In genomic region chr2:230873670-230874401, GRCh38 we compare ENCODE assay signal across 12 cellular contexts. TPM values are rescaled to one million over a fixed set of nuclear protein-coding genes. Genes with fewer than 3 reads are reported as not detected.
DNase-seq lines count a peak whose midpoint lies in the region; ATAC-seq and TF ChIP-seq lines count a peak whose summit lies in the region.
"Had no signal": no experiment of that assay in that cellular context is flagged by ENCODE, and none has a peak within 500 bp of the region (broad histone marks: within the 10 kb centered on the region; RNA-seq: fewer than 3 reads in every experiment).

No MANE protein-coding gene starts in this region.

- no peak for DNase-seq in activated CD8-positive, alpha-beta T cell treated with anti-CD3 and anti-CD28 coated beads, Interleukin-2, amount 10 ng/mL, durations not matched to agents 7 days and 5 days
- no peak for DNase-seq in effector memory CD4-positive, alpha-beta T cell
- DNase-seq in mesendoderm (no peak), NCI-H1092 (lab: John Stamatoyannopoulos, UW) (no peak), GDM1 (lab: John Stamatoyannopoulos, UW) (no peak)
- DNase-seq: cerebellar nuclear complex, DND-41 had no signal

- H3K27me3 Mint-ChIP-seq in activated CD8-positive, alpha-beta T cell treated with anti-CD3 and anti-CD28 coated beads, Interleukin-2, amount 10 ng/mL, durations not matched to agents 7 days and 5 days (ENCODE audit: low read depth), result no peaks in the 10 kb centered on the region

- H2AK5ac ChIP-seq in mesendoderm (ENCODE audit: low read length), result no peak overlapping the region

- H3K79me2 ChIP-seq in DOHH2 (ENCODE audit: control insufficient read depth, low read length), result no peaks in the 10 kb centered on the region
- H3K79me2 ChIP-seq in mesendoderm (ENCODE audit: control insufficient read depth, insufficient read depth, low read length), result peaks cover 59% of the 10 kb centered on the region

- no peaks in the 10 kb centered on the region for H3K36me3 ChIP-seq in DOHH2 (ENCODE audit: control insufficient read depth, low read length)
- H3K36me3 ChIP-seq in effector memory CD4-positive, alpha-beta T cell (ENCODE audit: control insufficient read depth, insufficient read depth, low read length), result peaks cover 14% of the 10 kb centered on the region
- H3K36me3 ChIP-seq in mesendoderm (ENCODE audit: control insufficient read depth, insufficient read depth, low read length), result peaks cover 38% of the 10 kb centered on the region

- no peaks in the 10 kb centered on the region for H4K20me1 ChIP-seq in DOHH2 (ENCODE audit: control insufficient read depth, insufficient read depth, low read depth, low read length)

- ATAC-seq in GM19043 (IDR thresholded peaks at IDR 0.05; ENCODE audit: low read depth, unreplicated experiment), result peak; percentile 71
- peak; percentile 67 for ATAC-seq in HG02943 (IDR thresholded peaks at IDR 0.05; ENCODE audit: low read depth, unreplicated experiment)
- no peak for ATAC-seq in activated CD8-positive, alpha-beta T cell treated with anti-CD3 and anti-CD28 coated beads, Interleukin-2, amount 10 ng/mL, durations not matched to agents 7 days and 5 days

- H3K9me3 ChIP-seq in DOHH2 (ENCODE audit: control insufficient read depth, insufficient read depth, low read length), result no peaks in the 10 kb centered on the region
- no peaks in the 10 kb centered on the region for H3K9me3 ChIP-seq in effector memory CD4-positive, alpha-beta T cell (ENCODE audit: control insufficient read depth, low read length)

- H4K8ac ChIP-seq in mesendoderm (ENCODE audit: low read depth, low read length), result no peak overlapping the region

- no CpG with 5 or more reads among the region's 13 CpGs for WGBS in mesendoderm (ENCODE audit: extremely low coverage, insufficient coverage, low lambda C conversion rate)

- H3K27me3 ChIP-seq in DOHH2 (ENCODE audit: control insufficient read depth, low read length) (no peaks in the 10 kb centered on the region), mesendoderm (ENCODE audit: insufficient read depth, low read length, poor library complexity) (no peaks in the 10 kb centered on the region)
- H3K27me3 ChIP-seq in effector memory CD4-positive, alpha-beta T cell (replicated peaks; ENCODE audit: control insufficient read depth, insufficient read depth, low read length, poor library complexity, severe bottlenecking), result no peaks in the 10 kb centered on the region

- H3K4me1 ChIP-seq in DOHH2 (ENCODE audit: control insufficient read depth, low read length), result peaks cover 62% of the 10 kb centered on the region
- peaks cover 10% of the 10 kb centered on the region for H3K4me1 ChIP-seq in effector memory CD4-positive, alpha-beta T cell (ENCODE audit: control insufficient read depth, insufficient read depth, low read length, poor library complexity, severe bottlenecking)
- peaks cover 30% of the 10 kb centered on the region for H3K4me1 ChIP-seq in mesendoderm (ENCODE audit: control insufficient read depth, low read depth, low read length)

- H3K4ac ChIP-seq in mesendoderm (ENCODE audit: low read depth, low read length), result no peak overlapping the region

- H2BK5ac ChIP-seq in mesendoderm (ENCODE audit: low read length), result no peak overlapping the region

- H3K4me2 ChIP-seq in DOHH2 (ENCODE audit: low read length) (peak overlapping the region; percentile 61), mesendoderm (ENCODE audit: low read length) (no peak overlapping the region)

- H3K27ac Mint-ChIP-seq in activated CD8-positive, alpha-beta T cell treated with anti-CD3 and anti-CD28 coated beads, Interleukin-2, amount 10 ng/mL, durations not matched to agents 7 days and 5 days, result peak overlapping the region; percentile 55

- H3K56ac ChIP-seq in mesendoderm (ENCODE audit: low read length), result no peak overlapping the region

- CTCF ChIA-PET in activated CD8-positive, alpha-beta T cell treated with anti-CD3 and anti-CD28 coated beads, Interleukin-2, amount 10 ng/mL, durations not matched to agents 7 days and 5 days (lab: Charles Lee), result no interaction called here

- H3K9me2 ChIP-seq in DOHH2 (replicated peaks; ENCODE audit: control insufficient read depth, low read length), result no peaks in the 10 kb centered on the region

- peaks cover 30% of the 10 kb centered on the region for H3K36me3 Mint-ChIP-seq in activated CD8-positive, alpha-beta T cell treated with anti-CD3 and anti-CD28 coated beads, Interleukin-2, amount 10 ng/mL, durations not matched to agents 7 days and 5 days (ENCODE audit: low read depth)

- no peak overlapping the region for H2BK120ac ChIP-seq in mesendoderm (ENCODE audit: low read depth, low read length)

- H3K9ac ChIP-seq in mesendoderm (ENCODE audit: low read length), result no peak overlapping the region

- H3K18ac ChIP-seq in mesendoderm (ENCODE audit: low read length), result no peak overlapping the region

- H3K27ac ChIP-seq in DOHH2 (ENCODE audit: low read depth, low read length) (peak overlapping the region; percentile 38; the same call in 1 of the 2 replicates), mesendoderm (ENCODE audit: low read depth, low read length) (no peak overlapping the region)
- H3K27ac ChIP-seq in effector memory CD4-positive, alpha-beta T cell (ENCODE audit: insufficient read depth, low read length, poor library complexity, severe bottlenecking), result no peak overlapping the region

- peaks cover 68% of the 10 kb centered on the region for H3K4me1 Mint-ChIP-seq in activated CD8-positive, alpha-beta T cell treated with anti-CD3 and anti-CD28 coated beads, Interleukin-2, amount 10 ng/mL, durations not matched to agents 7 days and 5 days (ENCODE audit: low read depth)

- H3K79me1 ChIP-seq in mesendoderm (ENCODE audit: low read length), result peaks cover 46% of the 10 kb centered on the region

- no peak overlapping the region for H3K23ac ChIP-seq in mesendoderm (ENCODE audit: low read length)

- no peaks in the 10 kb centered on the region for H3K9me3 Mint-ChIP-seq in activated CD8-positive, alpha-beta T cell treated with anti-CD3 and anti-CD28 coated beads, Interleukin-2, amount 10 ng/mL, durations not matched to agents 7 days and 5 days (ENCODE audit: insufficient read depth)

- POLR2A ChIA-PET in activated CD8-positive, alpha-beta T cell treated with anti-CD3 and anti-CD28 coated beads, Interleukin-2, amount 10 ng/mL, durations not matched to agents 7 days and 5 days (lab: Charles Lee), result no interaction called here

- TF ChIP-seq CTCF in DOHH2 (IDR thresholded peaks at IDR 0.05; ENCODE audit: low read depth, low read length, poor library complexity, severe bottlenecking), result no peak

- H3K4me3 Mint-ChIP-seq in activated CD8-positive, alpha-beta T cell treated with anti-CD3 and anti-CD28 coated beads, Interleukin-2, amount 10 ng/mL, durations not matched to agents 7 days and 5 days, result no peak overlapping the region

- H3K4me3 ChIP-seq in DOHH2 (ENCODE audit: low read length), result peak overlapping the region; percentile 37
- H3K4me3 ChIP-seq in effector memory CD4-positive, alpha-beta T cell (ENCODE audit: insufficient read depth, low read depth, low read length, poor library complexity, severe bottlenecking), result no peak overlapping the region
- no peak overlapping the region for H3K4me3 ChIP-seq in mesendoderm (ENCODE audit: low read length)

- no peak overlapping the region for H4K5ac ChIP-seq in mesendoderm (ENCODE audit: low read length)

- H3F3A ChIP-seq in DOHH2 (ENCODE audit: control insufficient read depth, insufficient read depth), result no peaks in the 10 kb centered on the region

- no peak overlapping the region for H2BK15ac ChIP-seq in mesendoderm (replicated peaks; ENCODE audit: low read depth)

RNA-seq across cellular contexts. Expression of gene ITM2C, which starts 9.1 kb away (rescaled TPM):
- total RNA-seq in activated CD8-positive, alpha-beta T cell treated with anti-CD3 and anti-CD28 coated beads, Interleukin-2, amount 10 ng/mL, durations not matched to agents 7 days and 5 days, result 10 to 100 TPM; 77.2 to 79.5 TPM
- 368 TPM for polyA plus RNA-seq in mesendoderm (2013, experiment 1 of 2)
- 373 TPM for polyA plus RNA-seq in mesendoderm (2013, experiment 2 of 2)

RNA-seq across cellular contexts. Expression of gene GPR55, which starts 51.2 kb away (rescaled TPM):
- 10 to 100 TPM; 12.3 to 12.5 TPM for total RNA-seq in activated CD8-positive, alpha-beta T cell treated with anti-CD3 and anti-CD28 coated beads, Interleukin-2, amount 10 ng/mL, durations not matched to agents 7 days and 5 days
- polyA plus RNA-seq in mesendoderm (2013, experiment 1 of 2), result 0.41 TPM
- polyA plus RNA-seq in mesendoderm (2013, experiment 2 of 2), result 0.41 TPM
- total RNA-seq: MCF 10A had no signal
- polyA plus RNA-seq: keratinocyte had no signal
